In genomic region chrX:46628406-46629371, GRCh38 we compare ENCODE assay signal across 9 cellular contexts. TPM values are rescaled to one million over a fixed set of nuclear protein-coding genes. Genes with fewer than 3 reads are reported as not detected.
A peak's percentile ranks its signal among the peaks of the same experiment; 100 is the strongest.
DNase-seq lines count a peak whose midpoint lies in the region; ATAC-seq and TF ChIP-seq lines count a peak whose summit lies in the region.
"Had no signal": no experiment of that assay in that cellular context is flagged by ENCODE, and none has a peak within 500 bp of the region (broad histone marks: within the 10 kb centered on the region; RNA-seq: fewer than 3 reads in every experiment).

No MANE protein-coding gene starts in this region.

- no peak for TF ChIP-seq CTCF in right atrium auricular region (IDR thresholded peaks at IDR 0.05)

- WGBS in urinary bladder, result 64% methylated on average over 6 of the region's 6 CpGs

- H3K4me1 ChIP-seq in SJSA1 (replicated peaks), result peaks cover 23% of the 10 kb centered on the region
- H3K4me1 ChIP-seq in right atrium auricular region, result peaks cover 0 to 12% of the 10 kb centered on the region in 2 donors
- H3K4me1 ChIP-seq in urinary bladder (ENCODE audit: insufficient read depth), result peaks cover 2% of the 10 kb centered on the region
- H3K4me1 ChIP-seq: ascending aorta had no signal

- peak; percentile 91 for ATAC-seq in HG02885 (IDR thresholded peaks at IDR 0.05; ENCODE audit: poor library complexity, unreplicated experiment)

- H3K36me3 ChIP-seq in SJSA1, result no peaks in the 10 kb centered on the region
- H3K36me3 ChIP-seq in right atrium auricular region, result no peaks in the 10 kb centered on the region
- no peaks in the 10 kb centered on the region for H3K36me3 ChIP-seq in urinary bladder (ENCODE audit: insufficient read depth)
- H3K36me3 ChIP-seq: ascending aorta had no signal

- H3K27me3 ChIP-seq in SJSA1 (replicated peaks) (no peaks in the 10 kb centered on the region), right atrium auricular region (no peaks in the 10 kb centered on the region)
- H3K27me3 ChIP-seq: ascending aorta had no signal

- H3K27ac ChIP-seq in SJSA1 (peak overlapping the region; percentile 51; the same call in 1 of the 2 replicates), right atrium auricular region (peak overlapping the region; percentile 46 to 65), urinary bladder (ENCODE audit: low read depth) (peak overlapping the region; percentile 41)
- H3K27ac ChIP-seq: ascending aorta had no signal

- DNase-seq in stimulated activated naive CD4-positive, alpha-beta T cell treated with Interleukin-2 at 50 U/mL for 16 hours (lab: John Stamatoyannopoulos, UW), result peak; percentile 20
- no peak for DNase-seq in stimulated activated naive CD4-positive, alpha-beta T cell (lab: John Stamatoyannopoulos, UW)
- DNase-seq in SJSA1 (ENCODE audit: low read depth in 1 of 2, low spot score in 2 of 2) (peak in 1 of 2 experiments; percentile 39), right atrium auricular region (ENCODE audit: low spot score) (peak; percentile 82), NCI-H2029 treated with DMSO at 0.1 percent for 48 hours (lab: John Stamatoyannopoulos, UW) (no peak), DMS 273 treated with DMSO at 0.1 percent for 48 hours (lab: John Stamatoyannopoulos, UW) (no peak)

- H3K4me3 ChIP-seq in SJSA1, result no peak overlapping the region
- H3K4me3 ChIP-seq in right atrium auricular region, result no peak overlapping the region
- H3K4me3 ChIP-seq in urinary bladder (ENCODE audit: low read depth, low read length), result no peak overlapping the region
- H3K4me3 ChIP-seq: ascending aorta had no signal

- no peaks in the 10 kb centered on the region for H3K9me3 ChIP-seq in SJSA1 (replicated peaks)
- H3K9me3 ChIP-seq in right atrium auricular region, result no peaks in the 10 kb centered on the region
- H3K9me3 ChIP-seq: ascending aorta had no signal

RNA-seq across cellular contexts. Expression of gene CHST7, which starts 55.1 kb away (rescaled TPM):
- total RNA-seq in SJSA1 (2014; rRNA removed; shearing (Covaris generic)), result 15.3 and 16.1 TPM in 2 replicates
- total RNA-seq in right atrium auricular region (10 to 100 TPM; 33.6 to 50.5 TPM), urinary bladder (5.9 TPM)
- polyA plus RNA-seq in urinary bladder, result 12.2 TPM

Comparison
In these comparisons a context has a peak if more than half of its experiments do, and no peak if none do; other contexts are left out.
1. DNase-seq: peak in stimulated activated naive CD4-positive, alpha-beta T cell treated with Interleukin-2 at 50 U/mL for 16 hours (single experiment) and right atrium auricular region (single experiment); none in stimulated activated naive CD4-positive, alpha-beta T cell (0 of 6), NCI-H2029 treated with DMSO at 0.1 percent for 48 hours (single experiment) and DMS 273 treated with DMSO at 0.1 percent for 48 hours (single experiment).
2. Peak in every context shown above with its lines, with median percentiles within 50 percentile points of each other: H3K27ac ChIP-seq.